ENCODE assay signal across 17 cellular contexts in genomic region chr17:77380411-77381184, GRCh38.
DNase-seq lines count a peak whose midpoint lies in the region; TF ChIP-seq lines count a peak whose summit lies in the region.
"Had no signal": no experiment of that assay in that cellular context is flagged by ENCODE, and none has a peak within 500 bp of the region (broad histone marks: within the 10 kb centered on the region; RNA-seq: fewer than 3 reads in every experiment).

No MANE protein-coding gene starts in this region.

- H3K9me3 ChIP-seq in NT2/D1 (ENCODE audit: insufficient read depth, low read length): no peaks in the 10 kb centered on the region
- no peaks in the 10 kb centered on the region for H3K9me3 ChIP-seq in stomach
- no peaks in the 10 kb centered on the region for H3K9me3 ChIP-seq in ascending aorta

- H3K27me3 ChIP-seq in NT2/D1 (ENCODE audit: insufficient read depth, insufficient read length) (no peaks in the 10 kb centered on the region), layer of hippocampus (ENCODE audit: control insufficient read depth, insufficient read depth, low read length) (no peaks in the 10 kb centered on the region), stomach (no peaks in the 10 kb centered on the region), ascending aorta (no peaks in the 10 kb centered on the region)

- peaks cover 17% of the 10 kb centered on the region for H3K36me3 Mint-ChIP-seq in activated CD4-positive, alpha-beta T cell treated with anti-CD3 and anti-CD28 coated beads, Interleukin-2, amount 10 ng/mL, durations not matched to agents 24 days and 14 days (ENCODE audit: low read depth)

- intact Hi-C loops in activated CD4-positive, alpha-beta T cell treated with anti-CD3 and anti-CD28 coated beads, Interleukin-2, amount 10 ng/mL, durations not matched to agents 24 days and 14 days (cut with micrococcal nuclease): no loop called here
- intact Hi-C loops in stomach (cut with DNase I; ENCODE audit: low total_unique reads): no loop called here
- intact Hi-C loops in lower leg skin (cut with DNase I; ENCODE audit: low total_unique reads): no loop called here
- intact Hi-C loops in ascending aorta (cut with DNase I): no loop called here

- H3K4me3 ChIP-seq in NT2/D1 (ENCODE audit: insufficient read length, low read depth) (no peak overlapping the region), stomach (no peak overlapping the region), lower leg skin (ENCODE audit: low read depth, poor library complexity, severe bottlenecking) (no peak overlapping the region), ascending aorta (no peak overlapping the region)

- WGBS in stomach, 5 donors: 77 to 87% (median 84%) methylated on average over 9 to 10 of the region's 10 CpGs
- WGBS in lower leg skin, 2 donors: 86% methylated on average over 10 of the region's 10 CpGs

- peak overlapping the region; percentile 57 for H3K9ac ChIP-seq in NT2/D1 (ENCODE audit: insufficient read length, low read depth)

- H3K4me1 ChIP-seq in NT2/D1 (ENCODE audit: insufficient read depth, insufficient read length) (peaks cover 70% of the 10 kb centered on the region), stomach (peaks cover 97 to 100% (median 100%) of the 10 kb centered on the region in 4 donors), ascending aorta (peaks cover 54 to 77% of the 10 kb centered on the region in 2 donors)

- DNase-seq in activated CD4-positive, alpha-beta T cell treated with anti-CD3 and anti-CD28 coated beads, Interleukin-2, amount 10 ng/mL, durations not matched to agents 24 days and 14 days: no peak
- no peak for DNase-seq in activated CD4-positive, alpha-beta T cell treated with anti-CD3 and anti-CD28 coated beads for 48 hours
- DNase-seq in NT2/D1 (ENCODE audit: low read depth, low spot score) (no peak), stomach (no peak), lower leg skin (ENCODE audit: low spot score in 2 of 2) (no peak), ascending aorta (ENCODE audit: low spot score in 2 of 2) (no peak)
- DNase-seq in NK-92 treated with Interleukin-12 subunit alpha and Interleukin-12 subunit beta, amount 100 ng/mL, for 24 hours (lab: John Stamatoyannopoulos, UW): no peak
- DNase-seq: activated CD4-positive, alpha-beta T cell treated with anti-CD3 and anti-CD28 coated beads, Interleukin-2, amount 50 U/mL, for 1 hour; effector CD8-positive, alpha-beta T cell; midbrain; NCI-H2081 treated with DMSO at 0.1 percent for 48 hours; NCI-H82; SHP77; T-helper 9 cell had no signal

- H3K9me3 Mint-ChIP-seq in activated CD4-positive, alpha-beta T cell treated with anti-CD3 and anti-CD28 coated beads, Interleukin-2, amount 10 ng/mL, durations not matched to agents 24 days and 14 days: no peaks in the 10 kb centered on the region
- H3K9me3 Mint-ChIP-seq: activated T-helper 2 cell treated with anti-CD3 and anti-CD28 coated beads, Interferon-gamma antibody, Interleukin-2, Interleukin-4, amounts not matched to agents 10 μg/mL and 5 μg/mL and 100 μg/mL, durations not matched to agents 14 hours and 24 hours and 36 hours had no signal

- H3K27ac Mint-ChIP-seq in activated CD4-positive, alpha-beta T cell treated with anti-CD3 and anti-CD28 coated beads, Interleukin-2, amount 10 ng/mL, durations not matched to agents 24 days and 14 days: peak overlapping the region; percentile 37

- H3K27ac ChIP-seq in layer of hippocampus (ENCODE audit: low read depth, low read length): peak overlapping the region; percentile 43
- peak overlapping the region; percentile 26 to 98 (median 93) for H3K27ac ChIP-seq in stomach
- peak overlapping the region in 1 of 2 donors; percentile 70 for H3K27ac ChIP-seq in ascending aorta

- no peak overlapping the region for H3K4me3 Mint-ChIP-seq in activated CD4-positive, alpha-beta T cell treated with anti-CD3 and anti-CD28 coated beads, Interleukin-2, amount 10 ng/mL, durations not matched to agents 24 days and 14 days

- no peak for TF ChIP-seq POLR2A in stomach (IDR thresholded peaks at IDR 0.05)
- no peak for TF ChIP-seq POLR2A in lower leg skin (IDR thresholded peaks at IDR 0.05)

- TF ChIP-seq EP300 in stomach (IDR thresholded peaks at IDR 0.05): no peak

- no peaks in the 10 kb centered on the region for H3K27me3 Mint-ChIP-seq in activated CD4-positive, alpha-beta T cell treated with anti-CD3 and anti-CD28 coated beads, Interleukin-2, amount 10 ng/mL, durations not matched to agents 24 days and 14 days
- H3K27me3 Mint-ChIP-seq: progenitor cell of endocrine pancreas had no signal

- H3K36me3 ChIP-seq in NT2/D1 (ENCODE audit: insufficient read depth, insufficient read length, low read length) (peaks cover 24% of the 10 kb centered on the region), stomach (peaks cover 0 to 19% (median 0%) of the 10 kb centered on the region in 4 donors), ascending aorta (no peaks in the 10 kb centered on the region)

- peaks cover 83% of the 10 kb centered on the region for H3K4me1 Mint-ChIP-seq in activated CD4-positive, alpha-beta T cell treated with anti-CD3 and anti-CD28 coated beads, Interleukin-2, amount 10 ng/mL, durations not matched to agents 24 days and 14 days

- TF ChIP-seq CTCF in stomach (IDR thresholded peaks at IDR 0.05) (no peak), lower leg skin (IDR thresholded peaks at IDR 0.05) (no peak), ascending aorta (IDR thresholded peaks at IDR 0.05) (no peak)
